ENCODE assay signal across 26 cellular contexts in genomic region chr1:151916959-151917358, GRCh38.
"Had no signal": no experiment of that assay in that cellular context is flagged by ENCODE, and none has a peak within 500 bp of the region (broad histone marks: within the 10 kb centered on the region; RNA-seq: fewer than 3 reads in every experiment).

No MANE protein-coding gene starts in this region.

- H3K9me3 ChIP-seq: Peyer's patch, SJCRH30 had no signal

- H3K4me1 Mint-ChIP-seq: T-helper 17 cell had no signal

- ATAC-seq: Right ventricle myocardium inferior, SK-N-SH treated with all-trans-retinoic acid at 6 μM for 48 hours, T-helper 17 cell had no signal

- H3K4me2 ChIP-seq: PC-9 had no signal

- H3K27me3 Mint-ChIP-seq: T-helper 17 cell had no signal

- H2AFZ ChIP-seq: PC-9 had no signal

- H3K27ac Mint-ChIP-seq: IgD-negative memory B cell, T-helper 17 cell had no signal

- H3K27ac ChIP-seq: PC-9, Peyer's patch, SJCRH30 had no signal

- H3K36me3 ChIP-seq: Peyer's patch, SJCRH30 had no signal

- H3K4me3 ChIP-seq: PC-9, Peyer's patch, SJCRH30 had no signal

- FAIRE-seq: HTR-8/SVneo had no signal

- H3K27me3 ChIP-seq: Peyer's patch, SJCRH30 had no signal

- H3K4me1 ChIP-seq: Peyer's patch, SJCRH30 had no signal

- DNase-seq: KBM-7; MV-4-11; NCI-H1092; NCI-H1105 treated with DMSO at 0.1 percent for 48 hours; NCI-H1436; NCI-H187; NCI-H2029; NCI-H2081 treated with DMSO at 0.1 percent for 48 hours; NCI-H2171; NCI-H226; NCI-H446; NCI-H510A; NCI-H524 treated with DMSO at 0.1 percent for 48 hours; NCI-H69; NCI-H774; NK-92 treated with Interleukin-12 subunit alpha and Interleukin-12 subunit beta, amount 100 ng/mL, for 24 hours; PC-9; Peyer's patch; SHP77 treated with DMSO at 0.1 percent for 48 hours; SJCRH30; T-helper 1 cell; T-helper 17 cell had no signal

- H3K4me3 Mint-ChIP-seq: IgD-negative memory B cell, T-helper 17 cell had no signal
